ENCODE assay signal across 1 cellular context in the genomic region with DNA sequence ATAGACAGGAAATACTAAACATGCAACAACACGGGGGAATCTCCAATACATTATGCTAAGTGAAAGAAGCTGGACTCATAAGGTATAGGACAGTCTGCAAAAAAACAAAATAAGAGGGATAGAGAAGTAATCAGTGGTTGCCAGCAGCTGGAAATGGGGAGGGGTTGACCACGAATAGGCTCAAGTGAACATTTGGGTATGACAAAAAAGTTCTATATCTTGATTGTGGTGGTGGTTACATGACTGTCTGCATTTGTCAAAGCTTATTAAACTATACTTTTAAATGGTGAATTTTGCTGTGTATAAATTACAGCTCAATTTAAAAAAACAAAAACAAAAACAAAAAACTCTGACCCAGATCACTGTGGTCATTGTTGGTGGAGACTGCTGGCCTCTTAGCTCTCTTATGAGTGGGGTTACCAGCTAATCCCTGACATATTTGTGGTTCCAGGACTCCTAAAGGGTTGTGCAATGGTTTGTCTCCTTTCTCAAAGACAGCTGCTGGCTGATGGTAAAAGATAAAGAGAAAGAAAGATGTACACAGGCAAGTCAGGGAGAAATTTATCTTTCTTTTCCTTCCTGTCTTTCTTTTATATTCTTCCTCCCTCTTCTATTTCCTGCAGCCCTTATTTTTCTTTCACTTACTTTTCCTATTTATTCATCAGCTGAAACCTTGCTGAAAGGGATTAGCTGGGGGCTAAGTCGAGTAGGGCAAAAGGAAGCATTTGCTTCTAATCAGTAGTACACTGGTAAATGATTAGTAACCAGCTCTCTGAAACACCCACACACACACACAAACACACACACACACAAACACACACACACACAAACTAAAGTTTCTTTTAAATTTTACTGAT.
A peak's percentile ranks its signal among the peaks of the same experiment; 100 is the strongest.
TF ChIP-seq lines count a peak whose summit lies in the region.

No MANE protein-coding gene starts in this region.

TF ChIP-seq in K562, 482 proteins besides CTCF, POLR2A, EP300 and RAD21 (continues in another document):
- no peak for TF ChIP-seq CBX2 (IDR thresholded peaks at IDR 0.05; ENCODE audit: insufficient read depth, low read length, poor library complexity, severe bottlenecking)
- no peak for TF ChIP-seq LARP7 (IDR thresholded peaks at IDR 0.05)
- TF ChIP-seq XRCC3 (IDR thresholded peaks at IDR 0.05), result no peak
- TF ChIP-seq ZNF311 (CRISPR knock-in tag; IDR thresholded peaks at IDR 0.05), result no peak
- peak; percentile 62 for TF ChIP-seq ATF3 (IDR thresholded peaks at IDR 0.05)
- no peak for TF ChIP-seq ATF3 (CRISPR knock-in tag; conservative IDR thresholded peaks at IDR 0.05)
- TF ChIP-seq STAT5A (IDR thresholded peaks at IDR 0.05; ENCODE audit: borderline replicate concordance, low read length), result peak; percentile 47
- no peak for TF ChIP-seq RNF2 (IDR thresholded peaks at IDR 0.05)
- TF ChIP-seq GABPA (tag; conservative IDR thresholded peaks at IDR 0.05; ENCODE audit: low read depth), result peak; percentile 70
- TF ChIP-seq, protein P1, sequence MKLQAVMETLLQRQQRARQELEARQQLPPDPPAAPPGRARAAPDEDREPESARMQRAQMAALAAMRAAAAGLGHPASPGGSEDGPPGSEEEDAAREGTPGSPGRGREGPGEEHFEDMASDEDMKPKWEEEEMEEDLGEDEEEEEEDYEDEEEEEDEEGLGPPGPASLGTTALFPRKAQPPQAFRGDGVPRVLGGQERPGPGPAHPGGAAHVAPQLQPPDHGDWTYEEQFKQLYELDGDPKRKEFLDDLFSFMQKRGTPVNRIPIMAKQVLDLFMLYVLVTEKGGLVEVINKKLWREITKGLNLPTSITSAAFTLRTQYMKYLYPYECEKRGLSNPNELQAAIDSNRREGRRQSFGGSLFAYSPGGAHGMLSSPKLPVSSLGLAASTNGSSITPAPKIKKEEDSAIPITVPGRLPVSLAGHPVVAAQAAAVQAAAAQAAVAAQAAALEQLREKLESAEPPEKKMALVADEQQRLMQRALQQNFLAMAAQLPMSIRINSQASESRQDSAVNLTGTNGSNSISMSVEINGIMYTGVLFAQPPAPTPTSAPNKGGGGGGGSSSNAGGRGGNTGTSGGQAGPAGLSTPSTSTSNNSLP (IDR thresholded peaks at IDR 0.05; ENCODE audit: borderline replicate concordance, low read depth, low read length), result no peak
- peak; percentile 25 to 36; a peak in 2 of 4 replicates for TF ChIP-seq MAZ (CRISPR knock-in tag; conservative IDR thresholded peaks at IDR 0.05 in 1 of 2, IDR thresholded peaks at IDR 0.05 in 1 of 2)
- no peak for TF ChIP-seq ERF (CRISPR knock-in tag; IDR thresholded peaks at IDR 0.05)
- TF ChIP-seq MLX (CRISPR knock-in tag; conservative IDR thresholded peaks at IDR 0.05), result no peak
- TF ChIP-seq SNRNP70 (optimal IDR thresholded peaks at IDR 0.05; ENCODE audit: low read depth, low read length), result no peak
- TF ChIP-seq SOX6 (IDR thresholded peaks at IDR 0.05), result peak; percentile 70
- TF ChIP-seq SIX5 (IDR thresholded peaks at IDR 0.05; ENCODE audit: borderline replicate concordance in 1 of 2, insufficient read depth in 1 of 2, low read depth in 1 of 2, low read length in 2 of 2), result no peak
- TF ChIP-seq, protein P2, sequence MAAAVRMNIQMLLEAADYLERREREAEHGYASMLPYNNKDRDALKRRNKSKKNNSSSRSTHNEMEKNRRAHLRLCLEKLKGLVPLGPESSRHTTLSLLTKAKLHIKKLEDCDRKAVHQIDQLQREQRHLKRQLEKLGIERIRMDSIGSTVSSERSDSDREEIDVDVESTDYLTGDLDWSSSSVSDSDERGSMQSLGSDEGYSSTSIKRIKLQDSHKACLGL (CRISPR knock-in tag; IDR thresholded peaks at IDR 0.05; ENCODE audit: borderline replicate concordance, poor library complexity, severe bottlenecking), result no peak
- no peak for TF ChIP-seq ZNF764 (CRISPR knock-in tag; IDR thresholded peaks at IDR 0.05; ENCODE audit: low read depth)
- TF ChIP-seq SMARCE1 (IDR thresholded peaks at IDR 0.05), result peak; percentile 79
- TF ChIP-seq RHOXF2B (CRISPR knock-in tag; conservative IDR thresholded peaks at IDR 0.05), result no peak
- no peak for TF ChIP-seq ZNF324 (CRISPR knock-in tag; IDR thresholded peaks at IDR 0.05)
- TF ChIP-seq ZNF175 (CRISPR knock-in tag; IDR thresholded peaks at IDR 0.05; ENCODE audit: low read depth), result no peak
- no peak for TF ChIP-seq POLR2G (IDR thresholded peaks at IDR 0.05; ENCODE audit: low read depth, low read length)
- peak; percentile 65; the same call in 1 of the 2 replicates for TF ChIP-seq PML (IDR thresholded peaks at IDR 0.05; ENCODE audit: low read length)
- TF ChIP-seq, protein P3, sequence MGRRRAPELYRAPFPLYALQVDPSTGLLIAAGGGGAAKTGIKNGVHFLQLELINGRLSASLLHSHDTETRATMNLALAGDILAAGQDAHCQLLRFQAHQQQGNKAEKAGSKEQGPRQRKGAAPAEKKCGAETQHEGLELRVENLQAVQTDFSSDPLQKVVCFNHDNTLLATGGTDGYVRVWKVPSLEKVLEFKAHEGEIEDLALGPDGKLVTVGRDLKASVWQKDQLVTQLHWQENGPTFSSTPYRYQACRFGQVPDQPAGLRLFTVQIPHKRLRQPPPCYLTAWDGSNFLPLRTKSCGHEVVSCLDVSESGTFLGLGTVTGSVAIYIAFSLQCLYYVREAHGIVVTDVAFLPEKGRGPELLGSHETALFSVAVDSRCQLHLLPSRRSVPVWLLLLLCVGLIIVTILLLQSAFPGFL (CRISPR knock-in tag; IDR thresholded peaks at IDR 0.05), result no peak
- no peak for TF ChIP-seq SLC30A9 (CRISPR knock-in tag; IDR thresholded peaks at IDR 0.05)
- no peak for TF ChIP-seq ZNF12 (CRISPR knock-in tag; IDR thresholded peaks at IDR 0.05)
- no peak for TF ChIP-seq SIRT6 (IDR thresholded peaks at IDR 0.05; ENCODE audit: low read depth, low read length)
- TF ChIP-seq TCF7 (IDR thresholded peaks at IDR 0.05; ENCODE audit: borderline replicate concordance), result no peak
- no peak for TF ChIP-seq ZFPM2 (CRISPR knock-in tag; IDR thresholded peaks at IDR 0.05)
- TF ChIP-seq E2F1 (CRISPR knock-in tag; IDR thresholded peaks at IDR 0.05), result no peak
- TF ChIP-seq MTA2 (IDR thresholded peaks at IDR 0.05; ENCODE audit: low read depth), result peak; percentile 48; the same call in 1 of the 2 replicates
- TF ChIP-seq ZNF274 (IDR thresholded peaks at IDR 0.05; ENCODE audit: borderline replicate concordance, low read depth, low read length), result no peak
- no peak for TF ChIP-seq BRCA1 (IDR thresholded peaks at IDR 0.05)
- TF ChIP-seq BRCA1 (CRISPR knock-in tag; IDR thresholded peaks at IDR 0.05), result no peak
- no peak for TF ChIP-seq GTF3C2 (IDR thresholded peaks at IDR 0.05; ENCODE audit: borderline replicate concordance, extremely low read depth, insufficient read length)
- TF ChIP-seq PTBP1 (IDR thresholded peaks at IDR 0.05; ENCODE audit: low read depth, low read length), result no peak
- TF ChIP-seq MYNN (IDR thresholded peaks at IDR 0.05), result no peak
- no peak for TF ChIP-seq MYNN (CRISPR knock-in tag; IDR thresholded peaks at IDR 0.05)
- no peak for TF ChIP-seq ZNF121 (CRISPR knock-in tag; conservative IDR thresholded peaks at IDR 0.05)
- TF ChIP-seq TBP (optimal IDR thresholded peaks at IDR 0.05; ENCODE audit: low read depth, low read length), result no peak
- peak; percentile 43 for TF ChIP-seq PHF20 (IDR thresholded peaks at IDR 0.05; ENCODE audit: partially characterized antibody)
- TF ChIP-seq, protein P4, sequence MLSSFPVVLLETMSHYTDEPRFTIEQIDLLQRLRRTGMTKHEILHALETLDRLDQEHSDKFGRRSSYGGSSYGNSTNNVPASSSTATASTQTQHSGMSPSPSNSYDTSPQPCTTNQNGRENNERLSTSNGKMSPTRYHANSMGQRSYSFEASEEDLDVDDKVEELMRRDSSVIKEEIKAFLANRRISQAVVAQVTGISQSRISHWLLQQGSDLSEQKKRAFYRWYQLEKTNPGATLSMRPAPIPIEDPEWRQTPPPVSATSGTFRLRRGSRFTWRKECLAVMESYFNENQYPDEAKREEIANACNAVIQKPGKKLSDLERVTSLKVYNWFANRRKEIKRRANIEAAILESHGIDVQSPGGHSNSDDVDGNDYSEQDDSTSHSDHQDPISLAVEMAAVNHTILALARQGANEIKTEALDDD (IDR thresholded peaks at IDR 0.05), result peak; percentile 97
- no peak for TF ChIP-seq KDM4B (IDR thresholded peaks at IDR 0.05; ENCODE audit: borderline replicate concordance in 2 of 2, low read depth in 1 of 2)
- TF ChIP-seq USF2 (CRISPR knock-in tag; IDR thresholded peaks at IDR 0.05), result no peak
- TF ChIP-seq, protein P5, sequence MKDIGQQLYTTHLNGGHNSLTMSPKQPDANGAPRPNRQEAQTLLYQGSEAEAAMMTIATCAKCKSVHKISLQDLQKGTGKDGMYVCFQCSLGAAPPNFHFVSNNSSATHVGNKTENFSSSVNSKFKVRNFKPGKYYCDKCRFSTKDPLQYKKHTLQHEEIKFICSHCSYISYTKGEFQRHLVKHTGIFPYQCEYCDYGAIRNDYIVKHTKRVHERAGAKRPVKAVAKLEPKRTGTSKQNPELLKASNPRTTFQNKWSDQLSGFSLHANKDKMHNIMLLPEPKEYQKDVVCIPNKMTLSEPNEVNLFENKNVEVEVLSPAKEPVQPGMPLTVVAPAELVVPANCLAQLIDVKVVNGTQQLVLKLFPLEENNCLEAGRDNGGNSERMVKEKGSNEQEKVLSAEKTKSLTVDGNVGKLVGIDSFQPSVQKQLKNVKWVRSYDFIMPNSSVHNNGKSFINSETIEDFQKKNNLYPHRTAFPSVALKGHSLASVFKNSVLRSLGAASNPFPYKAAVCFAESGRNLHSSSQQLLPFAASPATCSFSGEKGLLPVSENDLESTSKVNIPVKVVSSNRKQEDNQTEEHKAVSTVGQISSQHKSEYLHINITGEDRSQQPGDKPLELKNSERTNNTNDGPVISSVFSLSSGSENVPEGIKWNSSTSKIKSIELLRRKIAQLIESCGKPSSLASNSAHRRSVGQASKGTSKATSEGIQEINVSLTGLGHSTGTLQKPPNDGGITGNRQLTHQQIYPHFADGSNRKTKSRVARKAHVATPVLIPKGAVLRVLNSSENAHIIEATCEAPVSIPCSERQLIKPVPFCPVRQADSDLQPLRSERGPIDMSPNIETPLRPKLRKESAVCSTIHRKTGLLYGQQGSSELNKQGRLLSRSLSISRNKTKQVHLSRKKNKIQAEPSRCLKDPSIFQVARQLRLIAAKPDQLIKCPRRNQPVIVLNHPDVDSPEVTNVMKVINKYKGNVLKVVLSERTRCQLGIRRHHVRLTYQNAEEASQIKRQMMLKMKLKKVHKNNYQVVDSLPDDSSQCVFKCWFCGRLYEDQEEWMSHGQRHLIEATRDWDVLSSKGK (CRISPR knock-in tag; IDR thresholded peaks at IDR 0.05), result no peak
- peak; percentile 48; the same call in 1 of the 2 replicates for TF ChIP-seq PHB2 (IDR thresholded peaks at IDR 0.05; ENCODE audit: low read depth)
- TF ChIP-seq ZNF57 (CRISPR knock-in tag; IDR thresholded peaks at IDR 0.05), result no peak
- peak; percentile 45; the same call in 1 of the 2 replicates for TF ChIP-seq POLR2AphosphoS5 (IDR thresholded peaks at IDR 0.05; ENCODE audit: control insufficient read depth, insufficient read depth, low read depth, low read length)
